13 cellular contexts compared by ENCODE assay signal in the genomic region with DNA sequence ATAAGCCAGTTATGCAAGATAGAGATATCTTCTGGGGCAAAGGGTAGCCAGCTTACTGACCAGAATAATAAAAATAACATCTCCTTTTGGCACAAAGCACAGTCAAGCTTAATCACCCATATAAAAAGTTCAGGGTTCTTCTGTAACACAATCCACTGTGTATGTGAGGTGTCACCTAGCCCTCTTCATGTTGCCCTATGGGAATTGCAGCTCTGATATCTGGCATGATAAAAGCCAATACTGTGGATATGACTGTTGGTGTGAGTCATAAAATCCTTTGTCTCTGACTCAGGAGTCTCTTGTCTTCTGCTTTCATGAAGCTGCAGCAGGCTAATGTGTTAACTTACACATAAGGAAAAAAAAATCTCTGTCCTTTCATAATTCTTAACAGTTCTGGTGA.
DNase-seq lines count a peak whose midpoint lies in the region; ATAC-seq, FAIRE-seq and TF ChIP-seq lines count a peak whose summit lies in the region.
"Had no signal": no experiment of that assay in that cellular context is flagged by ENCODE, and none has a peak within 500 bp of the region (broad histone marks: within the 10 kb centered on the region; RNA-seq: fewer than 3 reads in every experiment).

No MANE protein-coding gene starts in this region.

- no peak overlapping the region for H3K4me3 Mint-ChIP-seq in MCF 10A (ENCODE audit: unreplicated experiment)
- H3K4me3 Mint-ChIP-seq: central memory CD8-positive, alpha-beta T cell had no signal

- BruUV-seq in MCF 10A (replicated peaks; lab: Mats Ljungman, UMichigan), result no TSS peak

- no peaks in the 10 kb centered on the region for H3K36me3 Mint-ChIP-seq in MCF 10A (ENCODE audit: insufficient read depth, unreplicated experiment)

- H3K27me3 Mint-ChIP-seq in MCF 10A (ENCODE audit: insufficient read depth, unreplicated experiment), result no peaks in the 10 kb centered on the region
- H3K27me3 Mint-ChIP-seq: central memory CD8-positive, alpha-beta T cell had no signal

- FAIRE-seq in pancreas (lab: Jason Lieb, UNC), result no peak

- TF ChIP-seq POLR2A in breast epithelium (IDR thresholded peaks at IDR 0.05) (no peak), heart left ventricle (IDR thresholded peaks at IDR 0.05) (no peak)

- TF ChIP-seq CTCF in MCF 10A (IDR thresholded peaks at IDR 0.05; ENCODE audit: unreplicated experiment) (no peak), breast epithelium (IDR thresholded peaks at IDR 0.05) (no peak), fibroblast of pulmonary artery (IDR thresholded peaks at IDR 0.05; ENCODE audit: low read length, missing control alignments) (no peak), pancreas (IDR thresholded peaks at IDR 0.05) (no peak), heart left ventricle (IDR thresholded peaks at IDR 0.05) (no peak), heart right ventricle (IDR thresholded peaks at IDR 0.05) (no peak)

- no peaks in the 10 kb centered on the region for H3K36me3 ChIP-seq in breast epithelium
- no peaks in the 10 kb centered on the region for H3K36me3 ChIP-seq in pancreas
- H3K36me3 ChIP-seq in heart left ventricle, result no peaks in the 10 kb centered on the region
- H3K36me3 ChIP-seq in heart right ventricle, result no peaks in the 10 kb centered on the region

- H3K9me3 Mint-ChIP-seq in MCF 10A (ENCODE audit: unreplicated experiment), result no peaks in the 10 kb centered on the region
- H3K9me3 Mint-ChIP-seq: central memory CD8-positive, alpha-beta T cell had no signal

- no peak overlapping the region for H3K27ac Mint-ChIP-seq in MCF 10A (ENCODE audit: low read depth, unreplicated experiment)

- POLR2A ChIA-PET in MCF 10A (lab: Yijun Ruan, JAX), result no interaction called here

- no peak overlapping the region for H3K27ac ChIP-seq in breast epithelium
- H3K27ac ChIP-seq in pancreas, result no peak overlapping the region
- no peak overlapping the region for H3K27ac ChIP-seq in heart left ventricle
- H3K27ac ChIP-seq in heart right ventricle, result no peak overlapping the region

- H3K27me3 ChIP-seq in breast epithelium, result no peaks in the 10 kb centered on the region
- H3K27me3 ChIP-seq in pancreas, result no peaks in the 10 kb centered on the region
- no peaks in the 10 kb centered on the region for H3K27me3 ChIP-seq in heart left ventricle
- H3K27me3 ChIP-seq in heart right ventricle, result no peaks in the 10 kb centered on the region

- ATAC-seq in pancreas, result no peak
- no peak for ATAC-seq in heart left ventricle
- no peak for ATAC-seq in heart right ventricle
- ATAC-seq: right cardiac atrium had no signal

- peaks cover 5% of the 10 kb centered on the region for H3K4me1 Mint-ChIP-seq in MCF 10A (ENCODE audit: insufficient read depth, unreplicated experiment)
- H3K4me1 Mint-ChIP-seq: central memory CD8-positive, alpha-beta T cell had no signal

- H3K4me3 ChIP-seq in breast epithelium, result no peak overlapping the region
- no peak overlapping the region for H3K4me3 ChIP-seq in fibroblast of pulmonary artery (replicated peaks; ENCODE audit: low read depth, low read length)
- H3K4me3 ChIP-seq in pancreas, result no peak overlapping the region
- no peak overlapping the region for H3K4me3 ChIP-seq in heart left ventricle
- H3K4me3 ChIP-seq in heart right ventricle, result no peak overlapping the region

- H3K9me3 ChIP-seq in breast epithelium (no peaks in the 10 kb centered on the region), pancreas (no peaks in the 10 kb centered on the region), heart left ventricle (peaks cover 0 to 6% (median 0%) of the 10 kb centered on the region in 12 donors), heart right ventricle (peaks cover 0 to 9% (median 0%) of the 10 kb centered on the region in 11 donors)

- CTCF ChIA-PET in MCF 10A (lab: Yijun Ruan, JAX), result no interaction called here

- no peaks in the 10 kb centered on the region for H3K4me1 ChIP-seq in breast epithelium
- H3K4me1 ChIP-seq in pancreas, result no peaks in the 10 kb centered on the region
- H3K4me1 ChIP-seq in heart left ventricle, result no peaks in the 10 kb centered on the region
- H3K4me1 ChIP-seq in heart right ventricle, result no peaks in the 10 kb centered on the region

- intact Hi-C loops in MCF 10A (cut with micrococcal nuclease) (no loop called here), breast epithelium (cut with DNase I; ENCODE audit: low total_unique reads) (no loop called here), pancreas (cut with DNase I) (no loop called here), heart left ventricle (cut with DNase I) (no loop called here), heart right ventricle (cut with DNase I) (no loop called here)

- DNase-seq in MCF 10A (ENCODE audit: unreplicated experiment) (peak; percentile 86), breast epithelium (ENCODE audit: low spot score in 2 of 2) (no peak), RPMI7951 (ENCODE audit: low read depth) (peak; percentile 94), fibroblast of pulmonary artery (ENCODE audit: low read depth) (peak; percentile 86), pancreas (no peak), superior temporal gyrus (ENCODE audit: extremely low spot score) (no peak), heart left ventricle (no peak), heart right ventricle (no peak)
- DNase-seq: C1 segment of cervical spinal cord, hippocampal formation, NCI-H1694 treated with DMSO at 0.1 percent for 48 hours, right cardiac atrium had no signal

Comparison
In these comparisons a context has a peak if more than half of its experiments do, and no peak if none do; other contexts are left out.
1. DNase-seq: peak in MCF 10A (single experiment), RPMI7951 (single experiment) and fibroblast of pulmonary artery (single experiment); none in breast epithelium (0 of 2), pancreas (0 of 6), superior temporal gyrus (single experiment), heart left ventricle (0 of 5) and heart right ventricle (0 of 2).